ENCODE assay signal across 11 cellular contexts in the genomic region with DNA sequence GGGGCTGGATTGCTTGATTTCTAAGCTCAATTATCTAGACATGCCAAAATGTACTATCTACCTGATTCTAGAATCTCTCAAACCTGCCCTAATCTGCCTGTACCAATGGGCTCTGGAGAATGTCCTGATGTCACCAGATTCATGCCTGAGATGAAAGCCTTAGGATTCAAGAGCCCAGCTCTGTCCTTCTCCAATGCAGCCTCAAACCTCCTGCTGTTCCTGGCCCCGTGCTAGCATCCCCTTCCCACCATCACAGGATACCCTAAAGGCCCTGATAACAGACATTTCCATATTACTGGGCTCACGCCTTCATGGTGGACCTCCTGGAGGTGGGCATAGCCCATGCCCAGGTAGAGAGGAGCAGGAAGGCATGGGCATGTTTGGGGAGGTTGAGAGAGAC.
A peak's percentile ranks its signal among the peaks of the same experiment; 100 is the strongest.
DNase-seq lines count a peak whose midpoint lies in the region; ATAC-seq and TF ChIP-seq lines count a peak whose summit lies in the region.
"Had no signal": no experiment of that assay in that cellular context is flagged by ENCODE, and none has a peak within 500 bp of the region (broad histone marks: within the 10 kb centered on the region; RNA-seq: fewer than 3 reads in every experiment).

No MANE protein-coding gene starts in this region.

- DNase-seq in activated CD4-positive, alpha-beta T cell treated with anti-CD3 and anti-CD28 coated beads for 36 hours: no peak
- DNase-seq in activated CD4-positive, alpha-beta T cell treated with anti-CD3 and anti-CD28 coated beads, Interleukin-2, amount 50 U/mL, for 4 hours: no peak
- DNase-seq in RWPE1 (ENCODE audit: low spot score) (no peak), germinal center (ENCODE audit: low spot score) (no peak)
- DNase-seq: NCI-H1417 treated with DMSO at 0.1 percent for 48 hours had no signal

- peaks cover 84% of the 10 kb centered on the region for H3K4me1 Mint-ChIP-seq in activated CD4-positive, alpha-beta T cell treated with anti-CD3 and anti-CD28 coated beads for 36 hours
- H3K4me1 Mint-ChIP-seq in dendritic cell treated with granulocyte-macrophage colony-stimulating factor and Interleukin-4, amounts not matched to agents 40 ng/mL and 50 ng/mL, for 4 days (ENCODE audit: low read depth): peaks cover 51% of the 10 kb centered on the region
- H3K4me1 Mint-ChIP-seq in stimulated activated memory B cell treated with anti-CD40 and anti-IgM and Interleukin-4, amounts not matched to agents 10 μg/mL and 1 μg/mL and 100 μg/mL, for 72 hours: peaks cover 53% of the 10 kb centered on the region

- POLR2A ChIA-PET in activated CD4-positive, alpha-beta T cell treated with anti-CD3 and anti-CD28 coated beads for 36 hours (lab: Charles Lee): interaction anchor here (0.6 to 3.0 kb wide), 3 partner anchors 18 to 207 kb away, joined by 6 to 14 read pairs (median 9); partner anchors contain the start of gene ARL4C
- POLR2A ChIA-PET in RWPE1 (lab: Yijun Ruan, JAX; ENCODE audit: low non-redundant PET): no interaction called here

- H3K27ac ChIP-seq in RWPE1: peak overlapping the region; percentile 57
- H3K27ac ChIP-seq: 22Rv1, psoas muscle had no signal

- H3K36me3 Mint-ChIP-seq in activated CD4-positive, alpha-beta T cell treated with anti-CD3 and anti-CD28 coated beads for 36 hours (ENCODE audit: low read depth): no peaks in the 10 kb centered on the region
- no peaks in the 10 kb centered on the region for H3K36me3 Mint-ChIP-seq in dendritic cell treated with granulocyte-macrophage colony-stimulating factor and Interleukin-4, amounts not matched to agents 40 ng/mL and 50 ng/mL, for 4 days (ENCODE audit: low read depth)
- H3K36me3 Mint-ChIP-seq in stimulated activated memory B cell treated with anti-CD40 and anti-IgM and Interleukin-4, amounts not matched to agents 10 μg/mL and 1 μg/mL and 100 μg/mL, for 72 hours: no peaks in the 10 kb centered on the region

- no peaks in the 10 kb centered on the region for H3K9me3 Mint-ChIP-seq in activated CD4-positive, alpha-beta T cell treated with anti-CD3 and anti-CD28 coated beads for 36 hours (ENCODE audit: low read depth)
- H3K9me3 Mint-ChIP-seq in dendritic cell treated with granulocyte-macrophage colony-stimulating factor and Interleukin-4, amounts not matched to agents 40 ng/mL and 50 ng/mL, for 4 days: peaks cover 6% of the 10 kb centered on the region
- H3K9me3 Mint-ChIP-seq in stimulated activated memory B cell treated with anti-CD40 and anti-IgM and Interleukin-4, amounts not matched to agents 10 μg/mL and 1 μg/mL and 100 μg/mL, for 72 hours: no peaks in the 10 kb centered on the region

- no peaks in the 10 kb centered on the region for H3K27me3 Mint-ChIP-seq in activated CD4-positive, alpha-beta T cell treated with anti-CD3 and anti-CD28 coated beads for 36 hours
- no peaks in the 10 kb centered on the region for H3K27me3 Mint-ChIP-seq in dendritic cell treated with granulocyte-macrophage colony-stimulating factor and Interleukin-4, amounts not matched to agents 40 ng/mL and 50 ng/mL, for 4 days
- peaks cover 6% of the 10 kb centered on the region for H3K27me3 Mint-ChIP-seq in stimulated activated memory B cell treated with anti-CD40 and anti-IgM and Interleukin-4, amounts not matched to agents 10 μg/mL and 1 μg/mL and 100 μg/mL, for 72 hours

- H3K4me3 Mint-ChIP-seq in activated CD4-positive, alpha-beta T cell treated with anti-CD3 and anti-CD28 coated beads for 36 hours: peak overlapping the region; percentile 54
- H3K4me3 Mint-ChIP-seq in dendritic cell treated with granulocyte-macrophage colony-stimulating factor and Interleukin-4, amounts not matched to agents 40 ng/mL and 50 ng/mL, for 4 days: no peak overlapping the region
- peak overlapping the region; percentile 14 for H3K4me3 Mint-ChIP-seq in stimulated activated memory B cell treated with anti-CD40 and anti-IgM and Interleukin-4, amounts not matched to agents 10 μg/mL and 1 μg/mL and 100 μg/mL, for 72 hours

- intact Hi-C loops in activated CD4-positive, alpha-beta T cell treated with anti-CD3 and anti-CD28 coated beads for 36 hours (cut with DNase I, micrococcal nuclease): loop anchor here (1.0 to 10.0 kb wide), 8 partner anchors 17 to 1205 kb away; partner anchors contain the start of gene HJURP (in 1 of the 2)
- intact Hi-C loops in dendritic cell treated with granulocyte-macrophage colony-stimulating factor and Interleukin-4, amounts not matched to agents 40 ng/mL and 50 ng/mL, for 4 days (cut with micrococcal nuclease): loop anchor here (1.0 kb wide), 3 partner anchors 18 to 156 kb away; no protein-coding TSS in a partner anchor

- CTCF ChIA-PET in activated CD4-positive, alpha-beta T cell treated with anti-CD3 and anti-CD28 coated beads for 36 hours (lab: Charles Lee): interaction anchor here (0.7 to 2.7 kb wide), 24 partner anchors 10 to 208 kb away, joined by 3 to 14 read pairs (median 6); no protein-coding TSS in a partner anchor
- CTCF ChIA-PET in RWPE1 (lab: Yijun Ruan, JAX): interaction anchor here (0.6 to 1.7 kb wide), 2 partner anchors 10 to 211 kb away, joined by 3 to 6 read pairs; no protein-coding TSS in a partner anchor

- peak overlapping the region; percentile 98 for H3K27ac Mint-ChIP-seq in activated CD4-positive, alpha-beta T cell treated with anti-CD3 and anti-CD28 coated beads for 36 hours
- H3K27ac Mint-ChIP-seq in dendritic cell treated with granulocyte-macrophage colony-stimulating factor and Interleukin-4, amounts not matched to agents 40 ng/mL and 50 ng/mL, for 4 days: peak overlapping the region; percentile 93
- peak overlapping the region; percentile 79 for H3K27ac Mint-ChIP-seq in stimulated activated memory B cell treated with anti-CD40 and anti-IgM and Interleukin-4, amounts not matched to agents 10 μg/mL and 1 μg/mL and 100 μg/mL, for 72 hours

- no peak for ATAC-seq in activated CD4-positive, alpha-beta T cell treated with anti-CD3 and anti-CD28 coated beads for 36 hours
- ATAC-seq in stimulated activated memory B cell treated with anti-CD40 and anti-IgM and Interleukin-4, amounts not matched to agents 10 μg/mL and 1 μg/mL and 100 μg/mL, for 72 hours: no peak
- ATAC-seq in HG02884 (IDR thresholded peaks at IDR 0.05; ENCODE audit: unreplicated experiment) (no peak), GM21737 (IDR thresholded peaks at IDR 0.05; ENCODE audit: unreplicated experiment) (no peak)

- no peak for TF ChIP-seq CTCF in RWPE1 (conservative IDR thresholded peaks at IDR 0.05; ENCODE audit: low read depth)
